In genomic region chr1:167713330-167714081, GRCh38 we compare ENCODE assay signal across 8 cellular contexts.
A peak's percentile ranks its signal among the peaks of the same experiment; 100 is the strongest.
DNase-seq lines count a peak whose midpoint lies in the region; ATAC-seq and TF ChIP-seq lines count a peak whose summit lies in the region.

No MANE protein-coding gene starts in this region.

- TF ChIP-seq POLR2A in NB4 (IDR thresholded peaks at IDR 0.05; ENCODE audit: extremely low read depth, insufficient read length): no peak

- H3K4me1 ChIP-seq in adipocyte (ENCODE audit: control insufficient read depth, insufficient read depth, low read length): peaks cover 27% of the 10 kb centered on the region
- peaks cover 5% of the 10 kb centered on the region for H3K4me1 ChIP-seq in iPS-20b (ENCODE audit: insufficient read depth, low read length)

- TF ChIP-seq CTCF in NB4 (IDR thresholded peaks at IDR 0.05; ENCODE audit: low read depth, low read length): no peak

- peak overlapping the region; percentile 92 for H3K9ac ChIP-seq in adipocyte (ENCODE audit: low read length)
- H3K9ac ChIP-seq in iPS-20b (ENCODE audit: low read depth, low read length): peak overlapping the region; percentile 74; the same call in 1 of the 2 replicates

- H3K27me3 ChIP-seq in adipocyte (replicated peaks; ENCODE audit: control insufficient read depth, insufficient read depth, low read length) (no peaks in the 10 kb centered on the region), iPS-20b (ENCODE audit: insufficient read depth, low read length) (peaks cover 26% of the 10 kb centered on the region)

- peak; percentile 15 for DNase-seq in DMS114 treated with DMSO at 0.1 percent for 48 hours (lab: John Stamatoyannopoulos, UW; ENCODE audit: unreplicated experiment)
- DNase-seq in NB4 (ENCODE audit: low read depth): peak; percentile 46
- DNase-seq in adipocyte (ENCODE audit: low read depth): peak; percentile 45
- DNase-seq in stimulated activated CD4-positive, alpha-beta T cell treated with anti-CD3 and anti-CD28 coated beads, Interleukin-4, amount 100 ng/mL, for 1 hour: peak; percentile 15

- H3K36me3 ChIP-seq in adipocyte (ENCODE audit: control insufficient read depth, insufficient read depth, low read length, severe bottlenecking) (no peaks in the 10 kb centered on the region), iPS-20b (ENCODE audit: insufficient read depth, low read depth, low read length) (no peaks in the 10 kb centered on the region)

- ATAC-seq in GM21367 (IDR thresholded peaks at IDR 0.05; ENCODE audit: unreplicated experiment) (no peak), HG02885 (IDR thresholded peaks at IDR 0.05; ENCODE audit: poor library complexity, unreplicated experiment) (no peak), GM21576 (IDR thresholded peaks at IDR 0.05; ENCODE audit: unreplicated experiment) (no peak)

- H3K27ac ChIP-seq in iPS-20b (ENCODE audit: low read length): no peak overlapping the region

- H3K9me3 ChIP-seq in adipocyte (ENCODE audit: control insufficient read depth, low read length) (no peaks in the 10 kb centered on the region), iPS-20b (ENCODE audit: insufficient read depth, low read depth, low read length) (no peaks in the 10 kb centered on the region)

- H3K4me3 ChIP-seq in NB4 (ENCODE audit: low read depth, low read length) (peak overlapping the region; percentile 84), adipocyte (ENCODE audit: low read length) (peak overlapping the region; percentile 90), iPS-20b (ENCODE audit: low read length) (peak overlapping the region; percentile 98)
